ENCODE assay signal across 8 cellular contexts in the genomic region with DNA sequence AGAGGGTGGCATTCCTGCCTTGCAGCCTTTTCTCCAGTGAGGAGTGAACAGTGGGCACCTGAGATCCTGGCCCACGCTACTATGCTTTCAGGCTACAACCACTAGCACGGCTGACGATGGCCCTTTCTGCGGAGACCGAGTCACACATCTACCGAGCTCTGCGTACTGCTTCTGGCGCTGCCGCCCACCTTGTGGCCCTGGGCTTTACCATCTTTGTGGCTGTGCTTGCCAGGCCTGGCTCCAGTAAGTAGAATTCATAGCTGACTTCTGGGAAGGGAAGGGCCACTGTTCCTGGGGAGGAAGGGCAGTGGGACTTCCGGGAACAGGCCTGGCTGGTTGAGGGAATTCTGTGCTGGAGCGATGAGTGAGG. TPM values are rescaled to one million over a fixed set of nuclear protein-coding genes. Genes with fewer than 3 reads are reported as not detected.
DNase-seq lines count a peak whose midpoint lies in the region; ATAC-seq and TF ChIP-seq lines count a peak whose summit lies in the region.

No MANE protein-coding gene starts in this region.

- peaks cover 19% of the 10 kb centered on the region for H3K4me1 Mint-ChIP-seq in progenitor cell of endocrine pancreas (ENCODE audit: low read depth)

- no peaks in the 10 kb centered on the region for H3K9me3 ChIP-seq in DOHH2 (ENCODE audit: control insufficient read depth, insufficient read depth, low read length)
- H3K9me3 ChIP-seq in Peyer's patch = no peaks in the 10 kb centered on the region
- no peaks in the 10 kb centered on the region for H3K9me3 ChIP-seq in esophagus (ENCODE audit: control insufficient read depth in 2 of 2, insufficient read depth in 1 of 2, low read depth in 1 of 2, low read length in 1 of 2)

- H4K20me1 ChIP-seq in DOHH2 (ENCODE audit: control insufficient read depth, insufficient read depth, low read depth, low read length) = peaks cover 4% of the 10 kb centered on the region

- H3K4me1 ChIP-seq in DOHH2 (ENCODE audit: control insufficient read depth, low read length) (peaks cover 34% of the 10 kb centered on the region), Peyer's patch (peaks cover 3 to 41% (median 18%) of the 10 kb centered on the region in 4 donors), esophagus (ENCODE audit: control insufficient read depth in 2 of 2, insufficient read depth in 2 of 2, low read length in 1 of 2) (peaks cover 4 to 27% of the 10 kb centered on the region in 2 donors)

- no peak for DNase-seq in Peyer's patch
- DNase-seq in progenitor cell of endocrine pancreas (ENCODE audit: low spot score, unreplicated experiment) = no peak
- DNase-seq in activated effector memory CD4-positive, alpha-beta T cell treated with anti-CD3 and anti-CD28 coated beads, Interleukin-2, amount 50 U/mL, for 16 hours = no peak
- no peak for DNase-seq in NCI-H774 (lab: John Stamatoyannopoulos, UW)
- no peak for DNase-seq in KG1 (lab: John Stamatoyannopoulos, UW)

- no peaks in the 10 kb centered on the region for H3K9me2 ChIP-seq in DOHH2 (replicated peaks; ENCODE audit: control insufficient read depth, low read length)

- H3K27me3 Mint-ChIP-seq in progenitor cell of endocrine pancreas = peaks cover 3% of the 10 kb centered on the region

- no peaks in the 10 kb centered on the region for H3K9me3 Mint-ChIP-seq in progenitor cell of endocrine pancreas (ENCODE audit: low read depth)

- H3F3A ChIP-seq in DOHH2 (ENCODE audit: control insufficient read depth, insufficient read depth) = 0 out of 2 replicates have a peak, but pooled peaks cover 4% of the 10 kb centered on the region

- peak overlapping the region; percentile 96 for H3K4me3 Mint-ChIP-seq in progenitor cell of endocrine pancreas (ENCODE audit: low read depth)

- ATAC-seq in GM18498 (IDR thresholded peaks at IDR 0.05; ENCODE audit: unreplicated experiment) = no peak

- TF ChIP-seq CTCF in DOHH2 (IDR thresholded peaks at IDR 0.05; ENCODE audit: low read depth, low read length, poor library complexity, severe bottlenecking) (no peak), Peyer's patch (IDR thresholded peaks at IDR 0.05) (no peak), progenitor cell of endocrine pancreas (IDR thresholded peaks at IDR 0.05; ENCODE audit: unreplicated experiment) (no peak)

- H3K27me3 ChIP-seq in DOHH2 (ENCODE audit: control insufficient read depth, low read length) = no peaks in the 10 kb centered on the region
- H3K27me3 ChIP-seq in Peyer's patch = no peaks in the 10 kb centered on the region
- no peaks in the 10 kb centered on the region for H3K27me3 ChIP-seq in esophagus (ENCODE audit: control insufficient read depth in 1 of 2, insufficient read depth in 2 of 2, low read length in 2 of 2)

- peak overlapping the region; percentile 76 for H3K27ac Mint-ChIP-seq in progenitor cell of endocrine pancreas

- H3K27ac ChIP-seq in DOHH2 (ENCODE audit: low read depth, low read length) (no peak overlapping the region), Peyer's patch (peak overlapping the region; percentile 91 to 95 (median 92)), esophagus (ENCODE audit: low read depth in 2 of 2, low read length in 1 of 2) (peak overlapping the region; percentile 88 to 95)

- H3K79me2 ChIP-seq in DOHH2 (ENCODE audit: control insufficient read depth, low read length) = peaks cover 45% of the 10 kb centered on the region

- peaks cover 5% of the 10 kb centered on the region for H3K36me3 Mint-ChIP-seq in progenitor cell of endocrine pancreas (ENCODE audit: insufficient read depth)

- H3K36me3 ChIP-seq in DOHH2 (ENCODE audit: control insufficient read depth, low read length) (peaks cover 52% of the 10 kb centered on the region), Peyer's patch (peaks cover 0 to 50% (median 0%) of the 10 kb centered on the region in 3 donors), esophagus (ENCODE audit: control insufficient read depth in 2 of 2, insufficient read depth in 2 of 2, low read length in 1 of 2) (peaks cover 20 to 40% of the 10 kb centered on the region in 2 donors)

- 38 to 40% methylated on average over 11 of the region's 11 CpGs for WGBS in esophagus, 2 donors

- H3K4me3 ChIP-seq in DOHH2 (ENCODE audit: low read length) = peak overlapping the region; percentile 90
- peak overlapping the region; percentile 71 to 74 (median 72) for H3K4me3 ChIP-seq in Peyer's patch
- H3K4me3 ChIP-seq in esophagus (ENCODE audit: low read depth in 1 of 2, low read length in 2 of 2) = peak overlapping the region; percentile 68 to 71

- no peak for TF ChIP-seq POLR2A in Peyer's patch (IDR thresholded peaks at IDR 0.05)

- H3K4me2 ChIP-seq in DOHH2 (ENCODE audit: low read length) = peak overlapping the region; percentile 100

RNA-seq across cellular contexts. Expression of gene CYB561D2, which starts 0.6 kb away (rescaled TPM):
- total RNA-seq in Peyer's patch (10 to 100 TPM; 22.3 to 69.5 (median 38.6) TPM), progenitor cell of endocrine pancreas (18.7 and 19.2 TPM in 2 replicates)
- 10 to 100 TPM; 12.8 to 21.8 TPM for polyA plus RNA-seq in esophagus

RNA-seq across cellular contexts. Expression of gene NPRL2, which starts 0.7 kb away (rescaled TPM):
- total RNA-seq in Peyer's patch (10 to 100 TPM; 19.1 to 45.4 (median 28.3) TPM), progenitor cell of endocrine pancreas (25.7 and 31.6 TPM in 2 replicates)
- 10 to 100 TPM; 14.9 to 16.4 TPM for polyA plus RNA-seq in esophagus

RNA-seq across cellular contexts. Expression of gene ZMYND10, which starts 5.8 kb away (rescaled TPM):
- total RNA-seq in Peyer's patch = under 1 TPM in 2 of 4 donors, not detected in 2; 0.27 to 0.38 TPM
- polyA plus RNA-seq in esophagus = under 1 TPM; 0.29 to 0.35 TPM
- total RNA-seq in progenitor cell of endocrine pancreas = 0.86 and 2.2 TPM in 2 replicates

RNA-seq across cellular contexts. Expression of gene TMEM115, which starts 8.0 kb away (rescaled TPM):
- total RNA-seq in Peyer's patch = 10 to 100 TPM; 14.0 to 75.5 (median 66.2) TPM
- polyA plus RNA-seq in esophagus = 10 to 100 TPM; 16.2 to 23.0 TPM
- total RNA-seq in progenitor cell of endocrine pancreas = 32.7 and 33.0 TPM in 2 replicates

RNA-seq across cellular contexts. Expression of gene RASSF1, which starts 10.7 kb away (rescaled TPM):
- total RNA-seq in Peyer's patch (10 to 100 TPM; 27.6 to 80.0 (median 29.4) TPM), progenitor cell of endocrine pancreas (11.7 and 13.9 TPM in 2 replicates)
- 10 to 100 TPM; 15.0 to 20.3 TPM for polyA plus RNA-seq in esophagus
